18 cellular contexts compared by ENCODE assay signal in the genomic region with DNA sequence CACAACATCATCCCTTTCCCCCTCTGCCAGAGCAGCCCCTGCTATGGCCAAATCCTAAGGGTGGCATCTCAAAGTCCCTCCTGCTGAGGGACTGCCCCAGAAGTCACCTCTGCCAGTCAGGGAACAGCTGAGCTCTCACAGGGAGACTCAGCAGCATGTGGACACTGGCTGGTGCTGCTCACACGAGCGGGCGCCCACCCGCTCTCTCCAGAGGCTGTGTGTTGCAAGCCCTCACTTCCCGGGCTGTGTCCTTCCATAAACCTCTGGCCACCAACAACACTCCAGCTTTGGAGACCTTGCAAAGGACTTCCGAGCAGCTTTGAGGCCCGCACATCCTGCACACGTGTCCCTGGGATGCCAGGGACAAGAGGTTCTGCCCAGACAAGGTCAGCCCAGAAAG. TPM values are rescaled to one million over a fixed set of nuclear protein-coding genes. Genes with fewer than 3 reads are reported as not detected.
DNase-seq lines count a peak whose midpoint lies in the region; ATAC-seq and TF ChIP-seq lines count a peak whose summit lies in the region.
"Had no signal": no experiment of that assay in that cellular context is flagged by ENCODE, and none has a peak within 500 bp of the region (broad histone marks: within the 10 kb centered on the region; RNA-seq: fewer than 3 reads in every experiment).

No MANE protein-coding gene starts in this region.

- H3K4me1 ChIP-seq in left ventricle myocardium inferior (peaks cover 84% of the 10 kb centered on the region), ascending aorta (peaks cover 17 to 57% of the 10 kb centered on the region in 2 donors), uterus (peaks cover 4 to 21% of the 10 kb centered on the region in 2 donors)
- peaks cover 11 to 32% of the 10 kb centered on the region in 2 donors for H3K4me1 ChIP-seq in naive thymus-derived CD4-positive, alpha-beta T cell (ENCODE audit: control insufficient read depth in 2 of 2, insufficient read depth in 2 of 2, low read length in 2 of 2)

- CTCF ChIA-PET in naive thymus-derived CD4-positive, alpha-beta T cell (lab: Charles Lee): no interaction called here
- CTCF ChIA-PET in HEK293T (lab: Yijun Ruan, JAX): no interaction called here

- H3K4me3 ChIP-seq in left ventricle myocardium inferior (no peak overlapping the region), ascending aorta (peak overlapping the region in 1 of 2 donors; percentile 86), uterus (no peak overlapping the region)
- no peak overlapping the region for H3K4me3 ChIP-seq in naive thymus-derived CD4-positive, alpha-beta T cell (ENCODE audit: low read length)
- H3K4me3 ChIP-seq: pancreas had no signal

- H3K36me3 ChIP-seq in left ventricle myocardium inferior (no peaks in the 10 kb centered on the region), ascending aorta (no peaks in the 10 kb centered on the region), uterus (no peaks in the 10 kb centered on the region)
- H3K36me3 ChIP-seq in naive thymus-derived CD4-positive, alpha-beta T cell (ENCODE audit: control insufficient read depth in 2 of 3, insufficient read depth in 3 of 3, low read length in 3 of 3): no peaks in the 10 kb centered on the region
- H3K36me3 ChIP-seq: pancreas had no signal

- TF ChIP-seq POLR2A in uterus (IDR thresholded peaks at IDR 0.05): no peak

- peak overlapping the region; percentile 15 to 93 (median 88) for H3K4me3 Mint-ChIP-seq in naive thymus-derived CD4-positive, alpha-beta T cell
- H3K4me3 Mint-ChIP-seq: dendritic cell treated with granulocyte-macrophage colony-stimulating factor and Interleukin-4, amounts not matched to agents 40 ng/mL and 50 ng/mL, for 4 days had no signal

- POLR2A ChIA-PET in naive thymus-derived CD4-positive, alpha-beta T cell (lab: Charles Lee): interaction anchor here (0.7 kb wide), 1 partner anchor 80 kb away, joined by 3 read pairs; no protein-coding TSS in a partner anchor
- POLR2A ChIA-PET in HEK293T (lab: Yijun Ruan, JAX): interaction anchor here (1.8 kb wide), 1 partner anchor 84 kb away, joined by 7 read pairs; no protein-coding TSS in a partner anchor

- no peaks in the 10 kb centered on the region for H3K9me3 Mint-ChIP-seq in naive thymus-derived CD4-positive, alpha-beta T cell
- H3K9me3 Mint-ChIP-seq: dendritic cell treated with granulocyte-macrophage colony-stimulating factor and Interleukin-4, amounts not matched to agents 40 ng/mL and 50 ng/mL, for 4 days had no signal

- TF ChIP-seq CTCF in left ventricle myocardium inferior (IDR thresholded peaks at IDR 0.05; ENCODE audit: borderline replicate concordance) (no peak), ascending aorta (IDR thresholded peaks at IDR 0.05) (no peak), uterus (IDR thresholded peaks at IDR 0.05) (no peak)

- no peak for DNase-seq in left ventricle myocardium inferior
- DNase-seq in left cardiac atrium: no peak
- no peak for DNase-seq in ascending aorta (ENCODE audit: low spot score in 2 of 2)
- no peak for DNase-seq in naive thymus-derived CD4-positive, alpha-beta T cell
- DNase-seq in uterus: no peak
- no peak for DNase-seq in HuH-7 (ENCODE audit: low spot score)
- no peak for DNase-seq in stimulated activated CD4-positive, alpha-beta T cell treated with anti-CD3 and anti-CD28 coated beads, Interleukin-4, amount 100 ng/mL, for 24 hours
- no peak for DNase-seq in HEK293T (ENCODE audit: extremely low spot score)
- DNase-seq: islet precursor cell; MM.1S; NCI-H2081; NCI-H524 treated with DMSO at 0.1 percent for 48 hours; PC-3; stimulated activated naive CD4-positive, alpha-beta T cell treated with Interleukin-2 at 50 U/mL for 16 hours had no signal

- peak overlapping the region in 3 of 9 donors; percentile 10 to 71 (median 62) for H3K27ac Mint-ChIP-seq in naive thymus-derived CD4-positive, alpha-beta T cell
- H3K27ac Mint-ChIP-seq: dendritic cell treated with granulocyte-macrophage colony-stimulating factor and Interleukin-4, amounts not matched to agents 40 ng/mL and 50 ng/mL, for 4 days had no signal

- ATAC-seq in left cardiac atrium: no peak
- no peak for ATAC-seq in naive thymus-derived CD4-positive, alpha-beta T cell
- ATAC-seq: HCT116, pancreas, PC-3, SK-N-SH treated with all-trans-retinoic acid at 6 μM for 48 hours had no signal

- H3K27ac ChIP-seq in left ventricle myocardium inferior (replicated peaks) (peak overlapping the region; percentile 96), ascending aorta (peak overlapping the region; percentile 87 to 93), uterus (peak overlapping the region; percentile 23 to 30)
- H3K27ac ChIP-seq in naive thymus-derived CD4-positive, alpha-beta T cell (ENCODE audit: low read depth, low read length): no peak overlapping the region
- H3K27ac ChIP-seq: pancreas had no signal

- H3K27me3 Mint-ChIP-seq in naive thymus-derived CD4-positive, alpha-beta T cell: peaks cover 7 to 21% (median 8%) of the 10 kb centered on the region in 5 donors

- H3K9me3 ChIP-seq in left ventricle myocardium inferior (replicated peaks) (no peaks in the 10 kb centered on the region), ascending aorta (no peaks in the 10 kb centered on the region), uterus (no peaks in the 10 kb centered on the region)
- no peaks in the 10 kb centered on the region for H3K9me3 ChIP-seq in naive thymus-derived CD4-positive, alpha-beta T cell (ENCODE audit: control insufficient read depth in 2 of 3, low read length in 3 of 3)
- H3K9me3 ChIP-seq: pancreas had no signal

- intact Hi-C loops in left ventricle myocardium inferior (cut with micrococcal nuclease): loop anchor here (10.0 kb wide), 1 partner anchor 71 kb away; no protein-coding TSS in a partner anchor
- intact Hi-C loops in left cardiac atrium (cut with DNase I): no loop called here
- intact Hi-C loops in ascending aorta (cut with DNase I): loop anchor here (5.0 kb wide), 1 partner anchor 298 kb away; a partner anchor contains a TSS
- intact Hi-C loops in naive thymus-derived CD4-positive, alpha-beta T cell (cut with micrococcal nuclease): no loop called here
- intact Hi-C loops in uterus (cut with DNase I; ENCODE audit: low total_unique reads): loop anchor here (10.0 kb wide), 1 partner anchor 81 kb away; no protein-coding TSS in a partner anchor

- peaks cover 0 to 9% (median 0%) of the 10 kb centered on the region in 5 donors for H3K36me3 Mint-ChIP-seq in naive thymus-derived CD4-positive, alpha-beta T cell

- H3K4me1 Mint-ChIP-seq in naive thymus-derived CD4-positive, alpha-beta T cell: peaks cover 34 to 62% (median 52%) of the 10 kb centered on the region in 7 donors

- H3K27me3 ChIP-seq in left ventricle myocardium inferior (ENCODE audit: low read depth) (peaks cover 36% of the 10 kb centered on the region), ascending aorta (no peaks in the 10 kb centered on the region), uterus (no peaks in the 10 kb centered on the region)
- H3K27me3 ChIP-seq in naive thymus-derived CD4-positive, alpha-beta T cell (ENCODE audit: control insufficient read depth in 2 of 2, insufficient read depth in 2 of 2, low read length in 2 of 2): no peaks in the 10 kb centered on the region
- H3K27me3 ChIP-seq: pancreas had no signal

TF ChIP-seq in HEK293T, 16 proteins besides CTCF, POLR2A, EP300 and RAD21:
- TF ChIP-seq HDGF (IDR thresholded peaks at IDR 0.05; ENCODE audit: borderline replicate concordance) (no peak), ARNT (IDR thresholded peaks at IDR 0.05) (no peak), SUZ12 (IDR thresholded peaks at IDR 0.05) (no peak), CTBP1 (IDR thresholded peaks at IDR 0.05; ENCODE audit: borderline replicate concordance) (no peak), LEF1 (IDR thresholded peaks at IDR 0.05; ENCODE audit: borderline replicate concordance) (no peak), NFRKB (IDR thresholded peaks at IDR 0.05) (no peak), ZNF384 (IDR thresholded peaks at IDR 0.05) (no peak), SP1 (IDR thresholded peaks at IDR 0.05) (no peak), TARDBP (IDR thresholded peaks at IDR 0.05) (no peak), FOXM1 (IDR thresholded peaks at IDR 0.05; ENCODE audit: borderline replicate concordance) (no peak), FOXA1 (IDR thresholded peaks at IDR 0.05) (no peak), BHLHE40 (IDR thresholded peaks at IDR 0.05; ENCODE audit: borderline replicate concordance) (no peak), ELF4 (IDR thresholded peaks at IDR 0.05) (no peak), L3MBTL2 (conservative IDR thresholded peaks at IDR 0.05) (no peak), FOXK2 (IDR thresholded peaks at IDR 0.05) (no peak)
- TF ChIP-seq, protein P1, sequence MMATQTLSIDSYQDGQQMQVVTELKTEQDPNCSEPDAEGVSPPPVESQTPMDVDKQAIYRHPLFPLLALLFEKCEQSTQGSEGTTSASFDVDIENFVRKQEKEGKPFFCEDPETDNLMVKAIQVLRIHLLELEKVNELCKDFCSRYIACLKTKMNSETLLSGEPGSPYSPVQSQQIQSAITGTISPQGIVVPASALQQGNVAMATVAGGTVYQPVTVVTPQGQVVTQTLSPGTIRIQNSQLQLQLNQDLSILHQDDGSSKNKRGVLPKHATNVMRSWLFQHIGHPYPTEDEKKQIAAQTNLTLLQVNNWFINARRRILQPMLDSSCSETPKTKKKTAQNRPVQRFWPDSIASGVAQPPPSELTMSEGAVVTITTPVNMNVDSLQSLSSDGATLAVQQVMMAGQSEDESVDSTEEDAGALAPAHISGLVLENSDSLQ (IDR thresholded peaks at IDR 0.05): no peak
TF ChIP-seq in HEK293T: peak in this region for 0.

RNA-seq across cellular contexts. Expression of a gene that starts 2.8 kb away (rescaled TPM):
- 44.1 TPM for total RNA-seq in left ventricle myocardium inferior
- total RNA-seq in left cardiac atrium: 10 to 100 TPM; 33.3 to 40.0 TPM
- 162 TPM for total RNA-seq in ascending aorta
- 100 to 1,000 TPM in 1 of 5 experiments, 10 to 100 TPM in 4; 17.6 to 155 (median 24.1) TPM for total RNA-seq in naive thymus-derived CD4-positive, alpha-beta T cell
- polyA plus RNA-seq in naive thymus-derived CD4-positive, alpha-beta T cell: 1 to 10 TPM; 1.2 to 2.3 TPM
- total RNA-seq in uterus: 100 to 1,000 TPM in 1 of 4 donors, 10 to 100 TPM in 2, 1 to 10 TPM in 1; 6.5 to 106 (median 29.1) TPM

Comparison
In these comparisons a context has a peak if more than half of its experiments do, and no peak if none do; other contexts are left out.
1. intact Hi-C loops: an anchor here in left ventricle myocardium inferior (10.0 kb wide), ascending aorta (5.0 kb wide) and uterus (10.0 kb wide); none called in left cardiac atrium and naive thymus-derived CD4-positive, alpha-beta T cell.